13 cellular contexts compared by ENCODE assay signal in genomic region chrX:64642482-64642881, GRCh38.
DNase-seq lines count a peak whose midpoint lies in the region; ATAC-seq and TF ChIP-seq lines count a peak whose summit lies in the region.
"Had no signal": no experiment of that assay in that cellular context is flagged by ENCODE, and none has a peak within 500 bp of the region (broad histone marks: within the 10 kb centered on the region; RNA-seq: fewer than 3 reads in every experiment).

No MANE protein-coding gene starts in this region.

- no CpG with 5 or more reads among the region's 2 CpGs for WGBS in mesendoderm (ENCODE audit: extremely low coverage, insufficient coverage, low lambda C conversion rate)
- 62 to 82% methylated on average over 2 of the region's 2 CpGs for WGBS in aorta, 2 donors

- H3K56ac ChIP-seq in mesendoderm (ENCODE audit: low read length), result no peak overlapping the region

- H4K20me1 ChIP-seq in SU-DHL-6 (ENCODE audit: low read depth, low read length), result no peaks in the 10 kb centered on the region

- H3K27ac ChIP-seq in SU-DHL-6 (ENCODE audit: low read depth, low read length) (no peak overlapping the region), mesendoderm (ENCODE audit: low read depth, low read length) (no peak overlapping the region), aorta (ENCODE audit: low read depth in 1 of 2, low read length in 2 of 2) (no peak overlapping the region)

- no peak overlapping the region for H3K4me2 ChIP-seq in SU-DHL-6 (ENCODE audit: low read depth, low read length, poor library complexity, severe bottlenecking)
- H3K4me2 ChIP-seq in mesendoderm (ENCODE audit: low read length), result no peak overlapping the region

- no peaks in the 10 kb centered on the region for H3K36me3 Mint-ChIP-seq in activated CD4-positive, alpha-beta T cell treated with anti-CD3 and anti-CD28 coated beads for 36 hours (ENCODE audit: low read depth)
- no peaks in the 10 kb centered on the region for H3K36me3 Mint-ChIP-seq in HFFc6 (ENCODE audit: low read depth)
- no peaks in the 10 kb centered on the region for H3K36me3 Mint-ChIP-seq in T-helper 2 cell treated with Interferon-gamma antibody and Interleukin-4, amounts not matched to agents 5 μg/mL and 100 μg/mL, for 36 hours (ENCODE audit: low read depth)

- H3K9me2 ChIP-seq in SU-DHL-6 (replicated peaks; ENCODE audit: insufficient read depth, low read length), result no peaks in the 10 kb centered on the region

- H3K4ac ChIP-seq in mesendoderm (ENCODE audit: low read depth, low read length), result no peak overlapping the region

- no peaks in the 10 kb centered on the region for H3K27me3 ChIP-seq in SU-DHL-6 (ENCODE audit: low read length)
- no peaks in the 10 kb centered on the region for H3K27me3 ChIP-seq in mesendoderm (ENCODE audit: insufficient read depth, low read length, poor library complexity)
- H3K27me3 ChIP-seq in aorta (ENCODE audit: control insufficient read depth in 1 of 2, insufficient read depth in 2 of 2, low read length in 1 of 2), result no peaks in the 10 kb centered on the region

- H3F3A ChIP-seq in SU-DHL-6 (ENCODE audit: insufficient read depth), result no peaks in the 10 kb centered on the region

- no peaks in the 10 kb centered on the region for H3K27me3 Mint-ChIP-seq in activated CD4-positive, alpha-beta T cell treated with anti-CD3 and anti-CD28 coated beads for 36 hours
- H3K27me3 Mint-ChIP-seq in HFFc6 (ENCODE audit: insufficient read depth), result no peaks in the 10 kb centered on the region
- no peaks in the 10 kb centered on the region for H3K27me3 Mint-ChIP-seq in T-helper 2 cell treated with Interferon-gamma antibody and Interleukin-4, amounts not matched to agents 5 μg/mL and 100 μg/mL, for 36 hours (ENCODE audit: low read depth)

- no peak overlapping the region for H4K5ac ChIP-seq in mesendoderm (ENCODE audit: low read length)

- no peak overlapping the region for H2AFZ ChIP-seq in SU-DHL-6 (ENCODE audit: low read depth, low read length, severe bottlenecking)

- H2BK15ac ChIP-seq in mesendoderm (replicated peaks; ENCODE audit: low read depth), result no peak overlapping the region

- peak; percentile 13 for DNase-seq in activated CD4-positive, alpha-beta T cell treated with anti-CD3 and anti-CD28 coated beads for 36 hours
- no peak for DNase-seq in activated CD4-positive, alpha-beta T cell treated with anti-CD3 and anti-CD28 coated beads, Interleukin-2, amount 50 U/mL, for 4 hours
- DNase-seq in HFFc6 (no peak), mesendoderm (peak; percentile 37), aorta (no peak)
- DNase-seq in T-helper 2 cell treated with Interferon-gamma antibody and Interleukin-4, amounts not matched to agents 5 μg/mL and 100 μg/mL, for 36 hours (ENCODE audit: low spot score), result no peak
- DNase-seq: ACHN, amygdala, Calu3, NCI-H1092 treated with DMSO at 0.1 percent for 48 hours, NCI-H345 had no signal

- H3K4me1 Mint-ChIP-seq in activated CD4-positive, alpha-beta T cell treated with anti-CD3 and anti-CD28 coated beads for 36 hours, result no peaks in the 10 kb centered on the region
- no peaks in the 10 kb centered on the region for H3K4me1 Mint-ChIP-seq in HFFc6 (ENCODE audit: low read depth)
- no peaks in the 10 kb centered on the region for H3K4me1 Mint-ChIP-seq in T-helper 2 cell treated with Interferon-gamma antibody and Interleukin-4, amounts not matched to agents 5 μg/mL and 100 μg/mL, for 36 hours (ENCODE audit: low read depth)

- peaks cover 6% of the 10 kb centered on the region for H3K9me3 Mint-ChIP-seq in activated CD4-positive, alpha-beta T cell treated with anti-CD3 and anti-CD28 coated beads for 36 hours (ENCODE audit: low read depth)
- peaks cover 4% of the 10 kb centered on the region for H3K9me3 Mint-ChIP-seq in HFFc6
- peaks cover 4% of the 10 kb centered on the region for H3K9me3 Mint-ChIP-seq in T-helper 2 cell treated with Interferon-gamma antibody and Interleukin-4, amounts not matched to agents 5 μg/mL and 100 μg/mL, for 36 hours

- no peak overlapping the region for H2AK5ac ChIP-seq in mesendoderm (ENCODE audit: low read length)

- H3K4me3 Mint-ChIP-seq in activated CD4-positive, alpha-beta T cell treated with anti-CD3 and anti-CD28 coated beads for 36 hours, result no peak overlapping the region
- H3K4me3 Mint-ChIP-seq in HFFc6, result no peak overlapping the region
- H3K4me3 Mint-ChIP-seq in T-helper 2 cell treated with Interferon-gamma antibody and Interleukin-4, amounts not matched to agents 5 μg/mL and 100 μg/mL, for 36 hours, result no peak overlapping the region

- no peak overlapping the region for H3K4me3 ChIP-seq in SU-DHL-6 (ENCODE audit: insufficient read depth, low read length, poor library complexity, severe bottlenecking)
- no peak overlapping the region for H3K4me3 ChIP-seq in mesendoderm (ENCODE audit: low read length)
- no peak overlapping the region for H3K4me3 ChIP-seq in aorta (ENCODE audit: low read length in 2 of 2)

- no peak overlapping the region for H2BK120ac ChIP-seq in mesendoderm (ENCODE audit: low read depth, low read length)

- H3K9ac ChIP-seq in SU-DHL-6 (ENCODE audit: low read length), result no peak overlapping the region
- H3K9ac ChIP-seq in mesendoderm (ENCODE audit: low read length), result no peak overlapping the region

- no peak for ATAC-seq in activated CD4-positive, alpha-beta T cell treated with anti-CD3 and anti-CD28 coated beads for 36 hours
- ATAC-seq in HG03108 (IDR thresholded peaks at IDR 0.05; ENCODE audit: unreplicated experiment), result no peak
- ATAC-seq in aorta (ENCODE audit: low FRiP score), result no peak

- TF ChIP-seq CTCF in HFFc6 (IDR thresholded peaks at IDR 0.05) (peak; percentile 25; the same call in 1 of the 2 replicates), SU-DHL-6 (IDR thresholded peaks at IDR 0.05; ENCODE audit: insufficient read depth, low read length, poor library complexity, severe bottlenecking) (peak; percentile 28)

- H3K9me3 ChIP-seq in SU-DHL-6 (ENCODE audit: insufficient read depth, low read length), result no peaks in the 10 kb centered on the region
- no peaks in the 10 kb centered on the region for H3K9me3 ChIP-seq in aorta (ENCODE audit: control insufficient read depth, low read length)

- H2BK5ac ChIP-seq in mesendoderm (ENCODE audit: low read length), result no peak overlapping the region

- no peak overlapping the region for H3K23ac ChIP-seq in mesendoderm (ENCODE audit: low read length)

- no peak overlapping the region for H3K27ac Mint-ChIP-seq in activated CD4-positive, alpha-beta T cell treated with anti-CD3 and anti-CD28 coated beads for 36 hours
- no peak overlapping the region for H3K27ac Mint-ChIP-seq in HFFc6
- no peak overlapping the region for H3K27ac Mint-ChIP-seq in T-helper 2 cell treated with Interferon-gamma antibody and Interleukin-4, amounts not matched to agents 5 μg/mL and 100 μg/mL, for 36 hours

- H3K79me2 ChIP-seq in SU-DHL-6 (ENCODE audit: insufficient read depth, low read length), result no peaks in the 10 kb centered on the region
- H3K79me2 ChIP-seq in mesendoderm (ENCODE audit: control insufficient read depth, insufficient read depth, low read length), result no peaks in the 10 kb centered on the region

- POLR2A ChIA-PET in activated CD4-positive, alpha-beta T cell treated with anti-CD3 and anti-CD28 coated beads for 36 hours (lab: Charles Lee), result no interaction called here

- H3K4me1 ChIP-seq in mesendoderm (ENCODE audit: control insufficient read depth, low read depth, low read length), result no peaks in the 10 kb centered on the region
- no peaks in the 10 kb centered on the region for H3K4me1 ChIP-seq in aorta (ENCODE audit: control insufficient read depth in 1 of 2, insufficient read depth in 2 of 2, low read length in 2 of 2)

- intact Hi-C loops in activated CD4-positive, alpha-beta T cell treated with anti-CD3 and anti-CD28 coated beads for 36 hours (cut with DNase I, micrococcal nuclease), result no loop called here
- intact Hi-C loops in aorta (cut with DNase I), result no loop called here

- CTCF ChIA-PET in activated CD4-positive, alpha-beta T cell treated with anti-CD3 and anti-CD28 coated beads for 36 hours (lab: Charles Lee), result no interaction called here

- H3K79me1 ChIP-seq in mesendoderm (ENCODE audit: low read length), result no peaks in the 10 kb centered on the region

- no peaks in the 10 kb centered on the region for H3K36me3 ChIP-seq in SU-DHL-6 (ENCODE audit: low read length)
- no peaks in the 10 kb centered on the region for H3K36me3 ChIP-seq in mesendoderm (ENCODE audit: control insufficient read depth, insufficient read depth, low read length)
- H3K36me3 ChIP-seq in aorta (ENCODE audit: control insufficient read depth in 1 of 2, insufficient read depth in 2 of 2, low read length in 1 of 2), result no peaks in the 10 kb centered on the region

- H3K18ac ChIP-seq in mesendoderm (ENCODE audit: low read length), result no peak overlapping the region

- H4K8ac ChIP-seq in mesendoderm (ENCODE audit: low read depth, low read length), result no peak overlapping the region

Comparison
In these comparisons a context has a peak if more than half of its experiments do, and no peak if none do; other contexts are left out.
1. DNase-seq: peak in activated CD4-positive, alpha-beta T cell treated with anti-CD3 and anti-CD28 coated beads for 36 hours (single experiment) and mesendoderm (single experiment); none in activated CD4-positive, alpha-beta T cell treated with anti-CD3 and anti-CD28 coated beads, Interleukin-2, amount 50 U/mL, for 4 hours (0 of 2), HFFc6 (single experiment), T-helper 2 cell treated with Interferon-gamma antibody and Interleukin-4, amounts not matched to agents 5 μg/mL and 100 μg/mL, for 36 hours (single experiment) and aorta (0 of 2).